31 cellular contexts compared by ENCODE assay signal in the genomic region with DNA sequence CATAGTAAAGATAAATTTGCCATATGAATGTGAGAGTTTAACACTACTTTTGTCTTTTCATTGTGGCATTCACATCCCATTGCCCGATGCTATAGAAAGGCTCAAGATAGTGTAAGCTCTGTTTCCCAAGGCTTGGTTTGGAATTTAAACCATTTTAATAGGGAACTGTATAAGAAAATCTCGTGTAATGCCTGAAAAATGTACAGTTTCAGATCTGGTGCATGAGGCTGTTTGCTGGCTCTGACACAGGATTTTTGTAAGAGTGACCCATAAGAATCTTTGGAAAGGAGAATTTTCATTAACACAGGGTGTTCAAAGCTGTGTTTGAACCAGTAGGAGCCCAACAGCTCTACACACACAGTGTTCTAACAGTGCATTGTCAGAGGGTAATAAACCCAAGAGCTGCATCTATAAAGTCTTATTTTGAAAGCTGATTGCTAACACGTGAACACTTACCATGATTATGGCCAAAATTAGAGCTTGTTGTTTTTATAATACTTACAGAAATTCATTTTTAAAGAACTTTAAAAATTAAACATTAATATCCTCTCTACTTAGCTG.
A peak's percentile ranks its signal among the peaks of the same experiment; 100 is the strongest.
DNase-seq lines count a peak whose midpoint lies in the region; ATAC-seq, FAIRE-seq and TF ChIP-seq lines count a peak whose summit lies in the region.
"Had no signal": no experiment of that assay in that cellular context is flagged by ENCODE, and none has a peak within 500 bp of the region (broad histone marks: within the 10 kb centered on the region; RNA-seq: fewer than 3 reads in every experiment).

No MANE protein-coding gene starts in this region.

- H3K36me3 ChIP-seq in KOPT-K1 (ENCODE audit: insufficient read depth, low read length), result peaks cover 46% of the 10 kb centered on the region
- H3K36me3 ChIP-seq in mesodermal cell (ENCODE audit: control insufficient read depth, insufficient read depth, low read length), result no peaks in the 10 kb centered on the region
- H3K36me3 ChIP-seq: left ventricle myocardium inferior, pancreas had no signal

- intact Hi-C loops in lower leg skin (cut with DNase I; ENCODE audit: low total_unique reads), result no loop called here

- peaks cover 36% of the 10 kb centered on the region for H3K4me1 ChIP-seq in mesodermal cell (ENCODE audit: control insufficient read depth, insufficient read depth, low read length, poor library complexity, severe bottlenecking)
- H3K4me1 ChIP-seq: pancreas had no signal

- H3K4me1 Mint-ChIP-seq in chondrocyte (ENCODE audit: low read depth), result peaks cover 43% of the 10 kb centered on the region
- H3K4me1 Mint-ChIP-seq: activated CD4-positive, alpha-beta T cell treated with anti-CD3 and anti-CD28 coated beads, Interleukin-2, amount 10 ng/mL, durations not matched to agents 24 days and 14 days; activated CD8-positive, alpha-beta memory T cell treated with anti-CD3 and anti-CD28 coated beads, Interleukin-2, amount 10 ng/mL, durations not matched to agents 7 days and 5 days; activated naive CD4-positive, alpha-beta T cell treated with anti-CD3 and anti-CD28 coated beads, Interleukin-2, amount 10 ng/mL, durations not matched to agents 7 days and 5 days; central memory CD8-positive, alpha-beta T cell had no signal

- no peak for DNase-seq in chondrocyte (ENCODE audit: low spot score)
- no peak for DNase-seq in activated effector memory CD4-positive, alpha-beta T cell treated with Interleukin-2 at 50 U/mL for 16 hours
- DNase-seq in lower leg skin (ENCODE audit: low spot score in 2 of 2), result no peak
- DNase-seq in RCC 7860 (ENCODE audit: low spot score), result no peak
- DNase-seq: activated CD4-positive, alpha-beta T cell treated with anti-CD3 and anti-CD28 coated beads, Interleukin-2, amount 10 ng/mL, durations not matched to agents 24 days and 14 days; activated CD8-positive, alpha-beta memory T cell treated with anti-CD3 and anti-CD28 coated beads, Interleukin-2, amount 10 ng/mL, durations not matched to agents 7 days and 5 days; activated naive CD4-positive, alpha-beta T cell treated with anti-CD3 and anti-CD28 coated beads, Interleukin-2, amount 10 ng/mL, durations not matched to agents 7 days and 5 days; activated T-cell treated with anti-CD3 and anti-CD28 coated beads, Interleukin-2, amount 50 U/mL, for 72 hours; AML-193; anterior cingulate cortex; DMS53; dorsolateral prefrontal cortex; GF-D8; GOT3; Karpas-422; left ventricle myocardium inferior; midbrain; MV-4-11; NCI-H2171 treated with DMSO at 0.1 percent for 48 hours; NCI-H526; pancreas; RPMI8226; stimulated activated naive CD8-positive, alpha-beta T cell treated with anti-CD3 and anti-CD28 coated beads, Interleukin-15, Interleukin-2, amounts not matched to agents 100 U/mL and 50 U/mL, for 24 hours had no signal

- peak overlapping the region; percentile 60 for H3K27ac Mint-ChIP-seq in chondrocyte (ENCODE audit: unreplicated experiment)
- H3K27ac Mint-ChIP-seq: activated CD4-positive, alpha-beta T cell treated with anti-CD3 and anti-CD28 coated beads, Interleukin-2, amount 10 ng/mL, durations not matched to agents 24 days and 14 days; activated CD8-positive, alpha-beta memory T cell treated with anti-CD3 and anti-CD28 coated beads, Interleukin-2, amount 10 ng/mL, durations not matched to agents 7 days and 5 days; activated naive CD4-positive, alpha-beta T cell treated with anti-CD3 and anti-CD28 coated beads, Interleukin-2, amount 10 ng/mL, durations not matched to agents 7 days and 5 days; activated T-cell treated with anti-CD3 and anti-CD28 coated beads, Interleukin-2, amount 50 U/mL, for 72 hours; natural killer cell treated with Interleukin-12 subunit alpha and Interleukin-12 subunit beta and Interleukin-15 and Interleukin-18, amount 100 ng/mL, for 72 hours had no signal

- H3K4me3 Mint-ChIP-seq in chondrocyte (ENCODE audit: unreplicated experiment), result no peak overlapping the region
- H3K4me3 Mint-ChIP-seq: activated CD4-positive, alpha-beta T cell treated with anti-CD3 and anti-CD28 coated beads, Interleukin-2, amount 10 ng/mL, durations not matched to agents 24 days and 14 days; activated CD8-positive, alpha-beta memory T cell treated with anti-CD3 and anti-CD28 coated beads, Interleukin-2, amount 10 ng/mL, durations not matched to agents 7 days and 5 days; activated naive CD4-positive, alpha-beta T cell treated with anti-CD3 and anti-CD28 coated beads, Interleukin-2, amount 10 ng/mL, durations not matched to agents 7 days and 5 days; activated T-cell treated with anti-CD3 and anti-CD28 coated beads, Interleukin-2, amount 50 U/mL, for 72 hours; central memory CD8-positive, alpha-beta T cell; natural killer cell treated with Interleukin-12 subunit alpha and Interleukin-12 subunit beta and Interleukin-15 and Interleukin-18, amount 100 ng/mL, for 72 hours had no signal

- H3K9me3 ChIP-seq in KOPT-K1 (ENCODE audit: insufficient read depth, low read length, poor library complexity, severe bottlenecking), result no peaks in the 10 kb centered on the region
- peaks cover 10% of the 10 kb centered on the region for H3K9me3 ChIP-seq in mesodermal cell (ENCODE audit: control insufficient read depth, low read length)
- H3K9me3 ChIP-seq: pancreas had no signal

- H3K27me3 Mint-ChIP-seq in chondrocyte (ENCODE audit: low read depth), result no peaks in the 10 kb centered on the region
- H3K27me3 Mint-ChIP-seq: activated CD8-positive, alpha-beta memory T cell treated with anti-CD3 and anti-CD28 coated beads, Interleukin-2, amount 10 ng/mL, durations not matched to agents 7 days and 5 days; activated naive CD4-positive, alpha-beta T cell treated with anti-CD3 and anti-CD28 coated beads, Interleukin-2, amount 10 ng/mL, durations not matched to agents 7 days and 5 days; central memory CD8-positive, alpha-beta T cell had no signal

- no peak for TF ChIP-seq CTCF in chondrocyte (IDR thresholded peaks at IDR 0.05)
- TF ChIP-seq CTCF in lower leg skin (IDR thresholded peaks at IDR 0.05), result no peak

- 90 to 95% methylated on average over 1 to 2 of the region's 3 CpGs for WGBS in mesodermal cell (ENCODE audit: insufficient coverage in 2 of 2), 2 experiments
- WGBS in lower leg skin, 2 donors, result 67 to 68% methylated on average over 3 of the region's 3 CpGs

- no peak overlapping the region for H3K4me3 ChIP-seq in mesodermal cell (ENCODE audit: extremely low read depth, insufficient read depth, low read length, poor library complexity, severe bottlenecking)
- no peak overlapping the region for H3K4me3 ChIP-seq in lower leg skin (ENCODE audit: low read depth, poor library complexity, severe bottlenecking)
- H3K4me3 ChIP-seq: dorsolateral prefrontal cortex, left ventricle myocardium inferior, pancreas had no signal

- ATAC-seq in HG02981 (IDR thresholded peaks at IDR 0.05; ENCODE audit: unreplicated experiment), result no peak
- ATAC-seq: activated CD8-positive, alpha-beta memory T cell treated with anti-CD3 and anti-CD28 coated beads, Interleukin-2, amount 10 ng/mL, durations not matched to agents 7 days and 5 days; activated T-cell treated with anti-CD3 and anti-CD28 coated beads, Interleukin-2, amount 50 U/mL, for 72 hours; natural killer cell treated with Interleukin-12 subunit alpha and Interleukin-12 subunit beta and Interleukin-15 and Interleukin-18, amount 100 ng/mL, for 72 hours; pancreas; sciatic nerve; stimulated activated naive CD8-positive, alpha-beta T cell treated with anti-CD3 and anti-CD28 coated beads, Interleukin-15, Interleukin-2, amounts not matched to agents 100 U/mL and 50 U/mL, for 24 hours had no signal

- peaks cover 2% of the 10 kb centered on the region for H3K9me3 Mint-ChIP-seq in chondrocyte (ENCODE audit: low read depth)
- H3K9me3 Mint-ChIP-seq: activated CD4-positive, alpha-beta T cell treated with anti-CD3 and anti-CD28 coated beads, Interleukin-2, amount 10 ng/mL, durations not matched to agents 24 days and 14 days; activated naive CD4-positive, alpha-beta T cell treated with anti-CD3 and anti-CD28 coated beads, Interleukin-2, amount 10 ng/mL, durations not matched to agents 7 days and 5 days; central memory CD8-positive, alpha-beta T cell; natural killer cell treated with Interleukin-12 subunit alpha and Interleukin-12 subunit beta and Interleukin-15 and Interleukin-18, amount 100 ng/mL, for 72 hours had no signal

- H3K36me3 Mint-ChIP-seq in chondrocyte (ENCODE audit: low read depth), result no peaks in the 10 kb centered on the region
- H3K36me3 Mint-ChIP-seq: activated CD8-positive, alpha-beta memory T cell treated with anti-CD3 and anti-CD28 coated beads, Interleukin-2, amount 10 ng/mL, durations not matched to agents 7 days and 5 days; activated naive CD4-positive, alpha-beta T cell treated with anti-CD3 and anti-CD28 coated beads, Interleukin-2, amount 10 ng/mL, durations not matched to agents 7 days and 5 days; natural killer cell treated with Interleukin-12 subunit alpha and Interleukin-12 subunit beta and Interleukin-15 and Interleukin-18, amount 100 ng/mL, for 72 hours had no signal

- H3K27ac ChIP-seq in KOPT-K1 (ENCODE audit: low read depth, low read length, poor library complexity, severe bottlenecking), result peak overlapping the region; percentile 39
- H3K27ac ChIP-seq in mesodermal cell (ENCODE audit: low read depth, low read length, severe bottlenecking), result peak overlapping the region; percentile 19
- H3K27ac ChIP-seq: dorsolateral prefrontal cortex, left ventricle myocardium inferior, pancreas, VCaP had no signal

- TF ChIP-seq POLR2A in lower leg skin (IDR thresholded peaks at IDR 0.05), result no peak

- no peak for FAIRE-seq in RCC 7860 (lab: Jason Lieb, UNC)
- FAIRE-seq: GM18507 had no signal
